27 cellular contexts compared by ENCODE assay signal in the genomic region with DNA sequence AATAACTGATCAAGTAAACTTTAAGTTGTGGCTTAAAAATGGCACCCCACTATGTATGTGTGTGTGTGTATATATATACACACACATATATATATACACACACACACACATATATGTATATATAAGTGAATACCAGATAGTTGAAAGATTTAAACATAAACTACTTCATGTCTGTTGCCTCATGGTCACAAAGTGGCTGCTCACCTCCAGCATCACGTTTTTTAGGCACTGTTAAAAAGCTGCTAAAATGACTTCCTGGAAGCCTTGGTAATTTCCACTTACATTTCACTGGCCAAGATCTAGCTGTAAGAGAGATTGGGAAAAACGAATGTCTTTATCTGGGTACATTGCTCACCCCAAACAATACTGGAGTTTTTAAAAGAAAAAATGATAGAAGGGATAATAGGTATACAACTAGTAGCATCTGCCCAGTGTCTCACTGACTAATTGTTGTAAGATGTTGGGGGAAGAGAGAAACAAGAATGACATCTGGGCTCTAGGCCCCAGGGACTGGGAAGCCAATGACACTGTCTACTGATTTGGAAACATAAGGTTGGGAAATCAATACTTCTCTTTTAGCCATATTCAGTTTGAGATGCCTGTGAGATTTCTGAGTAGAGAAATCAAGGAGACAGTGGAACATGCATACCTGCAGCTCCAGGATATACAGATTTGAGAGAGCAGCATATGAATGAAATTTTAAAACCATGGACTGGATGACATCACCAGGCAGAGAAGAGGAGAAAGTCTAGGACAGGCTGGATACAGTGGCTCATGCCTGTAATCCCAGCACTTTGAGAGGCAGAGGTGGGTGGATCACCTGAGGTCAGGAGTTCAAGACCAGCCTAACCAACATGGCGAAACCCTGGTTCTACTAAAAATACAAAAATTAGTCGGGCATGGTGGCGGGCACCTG. TPM values are rescaled to one million over a fixed set of nuclear protein-coding genes. Genes with fewer than 3 reads are reported as not detected.
DNase-seq lines count a peak whose midpoint lies in the region; ATAC-seq, FAIRE-seq and TF ChIP-seq lines count a peak whose summit lies in the region.
"Had no signal": no experiment of that assay in that cellular context is flagged by ENCODE, and none has a peak within 500 bp of the region (broad histone marks: within the 10 kb centered on the region; RNA-seq: fewer than 3 reads in every experiment).

No MANE protein-coding gene starts in this region.

- H3K9me3 ChIP-seq in GM23248 (ENCODE audit: low read depth): no peaks in the 10 kb centered on the region
- H3K9me3 ChIP-seq in adrenal gland (replicated peaks in 1 of 3): no peaks in the 10 kb centered on the region
- H3K9me3 ChIP-seq in pancreas: no peaks in the 10 kb centered on the region
- no peaks in the 10 kb centered on the region for H3K9me3 ChIP-seq in right atrium auricular region
- H3K9me3 ChIP-seq: esophagus squamous epithelium, neutrophil, thoracic aorta had no signal

- no peak overlapping the region for H3K9ac ChIP-seq in GM23248
- H3K9ac ChIP-seq: KMS-11 had no signal

- TF ChIP-seq POLR2A in adrenal gland (IDR thresholded peaks at IDR 0.05): no peak

- H3K27ac ChIP-seq in GM23248: peak overlapping the region; percentile 38; the same call in 1 of the 2 replicates
- peak overlapping the region in 3 of 5 donors; percentile 12 to 68 (median 57) for H3K27ac ChIP-seq in adrenal gland
- H3K27ac ChIP-seq in pancreas: no peak overlapping the region
- H3K27ac ChIP-seq in right atrium auricular region: no peak overlapping the region
- H3K27ac ChIP-seq: esophagus squamous epithelium, KMS-11, neutrophil, thoracic aorta had no signal

- 85 to 92% methylated on average over 5 of the region's 5 CpGs for WGBS in GM23248 (ENCODE audit: low coverage in 1 of 2, low lambda C conversion rate in 2 of 2, missing lambda C conversion rate in 2 of 2), 2 experiments
- WGBS in adrenal gland, 4 donors: 78 to 81% (median 80%) methylated on average over 5 of the region's 5 CpGs
- 60 to 72% methylated on average over 5 of the region's 5 CpGs for WGBS in pancreas, 2 donors

- peaks cover 15% of the 10 kb centered on the region for H3F3A ChIP-seq in GM23248 (ENCODE audit: insufficient read depth)

- H3K36me3 Mint-ChIP-seq in stimulated activated memory B cell treated with anti-CD40 and anti-IgM and Interleukin-4, amounts not matched to agents 10 μg/mL and 1 μg/mL and 100 μg/mL, for 72 hours: no peaks in the 10 kb centered on the region
- H3K36me3 Mint-ChIP-seq: brain had no signal

- TF ChIP-seq CTCF in adrenal gland (IDR thresholded peaks at IDR 0.05) (no peak), pancreas (IDR thresholded peaks at IDR 0.05) (no peak), right atrium auricular region (IDR thresholded peaks at IDR 0.05) (no peak)

- peak in 3 of 4 donors; percentile 41 to 56 (median 49) for ATAC-seq in pancreas
- no peak for ATAC-seq in stimulated activated memory B cell treated with anti-CD40 and anti-IgM and Interleukin-4, amounts not matched to agents 10 μg/mL and 1 μg/mL and 100 μg/mL, for 72 hours
- ATAC-seq: activated naive CD8-positive, alpha-beta T cell treated with anti-CD3 and anti-CD28 coated beads, Interleukin-2, amount 50 U/mL, for 24 hours had no signal

- H3K4me1 Mint-ChIP-seq in stimulated activated memory B cell treated with anti-CD40 and anti-IgM and Interleukin-4, amounts not matched to agents 10 μg/mL and 1 μg/mL and 100 μg/mL, for 72 hours: peaks cover 10% of the 10 kb centered on the region
- H3K4me1 Mint-ChIP-seq: brain had no signal

- H3K4me3 Mint-ChIP-seq in stimulated activated memory B cell treated with anti-CD40 and anti-IgM and Interleukin-4, amounts not matched to agents 10 μg/mL and 1 μg/mL and 100 μg/mL, for 72 hours: no peak overlapping the region
- H3K4me3 Mint-ChIP-seq: activated naive CD8-positive, alpha-beta T cell treated with anti-CD3 and anti-CD28 coated beads, Interleukin-2, amount 50 U/mL, for 24 hours; brain; H9; T-helper 2 cell treated with Interferon-gamma antibody and Interleukin-4, amounts not matched to agents 5 μg/mL and 100 μg/mL, for 36 hours had no signal

- FAIRE-seq in pancreas (lab: Jason Lieb, UNC): no peak
- FAIRE-seq: colon, small intestine had no signal

- no peaks in the 10 kb centered on the region for H3K27me3 ChIP-seq in GM23248 (replicated peaks; ENCODE audit: insufficient read depth)
- H3K27me3 ChIP-seq in adrenal gland: no peaks in the 10 kb centered on the region
- no peaks in the 10 kb centered on the region for H3K27me3 ChIP-seq in pancreas
- no peaks in the 10 kb centered on the region for H3K27me3 ChIP-seq in right atrium auricular region
- no peaks in the 10 kb centered on the region for H3K27me3 ChIP-seq in H7 (ENCODE audit: control insufficient read depth, insufficient read depth, low read length)
- H3K27me3 ChIP-seq: esophagus squamous epithelium had no signal

- H4K20me1 ChIP-seq in GM23248 (ENCODE audit: insufficient read depth): no peaks in the 10 kb centered on the region

- peaks cover 22% of the 10 kb centered on the region for H3K27me3 Mint-ChIP-seq in stimulated activated memory B cell treated with anti-CD40 and anti-IgM and Interleukin-4, amounts not matched to agents 10 μg/mL and 1 μg/mL and 100 μg/mL, for 72 hours

- no peaks in the 10 kb centered on the region for H3K9me2 ChIP-seq in GM23248 (ENCODE audit: insufficient read depth)

- peaks cover 20% of the 10 kb centered on the region for H3K4me1 ChIP-seq in GM23248 (ENCODE audit: insufficient read depth)
- no peaks in the 10 kb centered on the region for H3K4me1 ChIP-seq in adrenal gland (replicated peaks in 1 of 2)
- H3K4me1 ChIP-seq in pancreas: peaks cover 0 to 8% (median 0%) of the 10 kb centered on the region in 3 donors
- no peaks in the 10 kb centered on the region for H3K4me1 ChIP-seq in right atrium auricular region

- no peaks in the 10 kb centered on the region for H3K9me3 Mint-ChIP-seq in stimulated activated memory B cell treated with anti-CD40 and anti-IgM and Interleukin-4, amounts not matched to agents 10 μg/mL and 1 μg/mL and 100 μg/mL, for 72 hours
- H3K9me3 Mint-ChIP-seq: activated naive CD8-positive, alpha-beta T cell treated with anti-CD3 and anti-CD28 coated beads, Interleukin-2, amount 50 U/mL, for 24 hours; H9; T-helper 2 cell treated with Interferon-gamma antibody and Interleukin-4, amounts not matched to agents 5 μg/mL and 100 μg/mL, for 36 hours had no signal

- peak overlapping the region; percentile 25 for H3K4me2 ChIP-seq in GM23248 (ENCODE audit: unreplicated experiment)
- H3K4me2 ChIP-seq: KMS-11 had no signal

- H3K36me3 ChIP-seq in GM23248 (ENCODE audit: low read depth) (no peaks in the 10 kb centered on the region), adrenal gland (replicated peaks in 1 of 2) (no peaks in the 10 kb centered on the region), pancreas (no peaks in the 10 kb centered on the region), right atrium auricular region (no peaks in the 10 kb centered on the region), H7 (replicated peaks; ENCODE audit: control insufficient read depth, insufficient read depth, low read length) (no peaks in the 10 kb centered on the region)
- H3K36me3 ChIP-seq: esophagus squamous epithelium, neutrophil, thoracic aorta had no signal

- H3K79me2 ChIP-seq in GM23248 (ENCODE audit: insufficient read depth): no peaks in the 10 kb centered on the region

- H2AFZ ChIP-seq in GM23248: no peak overlapping the region

- H3K4me3 ChIP-seq in GM23248: no peak overlapping the region
- no peak overlapping the region for H3K4me3 ChIP-seq in adrenal gland
- no peak overlapping the region for H3K4me3 ChIP-seq in pancreas
- H3K4me3 ChIP-seq in right atrium auricular region: no peak overlapping the region
- no peak overlapping the region for H3K4me3 ChIP-seq in H7 (ENCODE audit: insufficient read depth, low read depth, low read length)
- H3K4me3 ChIP-seq: esophagus squamous epithelium, thoracic aorta had no signal

- DNase-seq in GM23248: peak; percentile 41
- DNase-seq in NOMO-1 treated with DMSO at 0.1 percent for 48 hours (lab: John Stamatoyannopoulos, UW; ENCODE audit: unreplicated experiment): peak; percentile 12
- no peak for DNase-seq in adrenal gland
- DNase-seq in pancreas: no peak
- no peak for DNase-seq in right atrium auricular region (ENCODE audit: low spot score)
- DNase-seq in activated CD8-positive, alpha-beta memory T cell treated with anti-CD3 and anti-CD28 coated beads, Interleukin-2, amount 50 U/mL, for 48 hours: no peak
- no peak for DNase-seq in H7
- DNase-seq: activated CD8-positive, alpha-beta memory T cell treated with anti-CD3 and anti-CD28 coated beads, Interleukin-2, amount 50 U/mL, for 4 hours; activated effector memory CD4-positive, alpha-beta T cell treated with Interleukin-2 at 50 U/mL for 16 hours; activated naive CD8-positive, alpha-beta T cell treated with anti-CD3 and anti-CD28 coated beads, Interleukin-2, amount 50 U/mL, for 24 hours; DMS53; effector memory CD4-positive, alpha-beta T cell; esophagus squamous epithelium; H9; kidney glomerular epithelial cell; NCI-H1092; NCI-H510A treated with DMSO at 0.1 percent for 48 hours; small intestine; stimulated activated naive CD4-positive, alpha-beta T cell had no signal

- no peak overlapping the region for H3K27ac Mint-ChIP-seq in stimulated activated memory B cell treated with anti-CD40 and anti-IgM and Interleukin-4, amounts not matched to agents 10 μg/mL and 1 μg/mL and 100 μg/mL, for 72 hours
- H3K27ac Mint-ChIP-seq: activated naive CD8-positive, alpha-beta T cell treated with anti-CD3 and anti-CD28 coated beads, Interleukin-2, amount 50 U/mL, for 24 hours; brain; T-helper 2 cell treated with Interferon-gamma antibody and Interleukin-4, amounts not matched to agents 5 μg/mL and 100 μg/mL, for 36 hours had no signal

- in situ Hi-C loops in GM23248 (cut with MboI): no loop called here

- intact Hi-C loops in adrenal gland (cut with DNase I) (no loop called here), pancreas (cut with DNase I) (no loop called here)

RNA-seq across cellular contexts. Expression of a gene that starts 42.8 kb away (rescaled TPM):
- total RNA-seq in GM23248 (2014; rRNA removed; shearing (Covaris generic)): 0.51 TPM in 1 of 2 replicates, not detected in the other
- polyA plus RNA-seq in GM23248 (2016; fragmentation: Nextera tagmentation; extraction: Ambion mirVana) (0.28 TPM in 1 of 2 replicates, not detected in the other), adrenal gland (not detected), pancreas (1 to 10 TPM; 1.9 to 3.3 TPM)
- total RNA-seq in adrenal gland (not detected), pancreas (1 to 10 TPM in 2 of 6 donors, under 1 TPM in 4; 0.38 to 1.8 (median 0.57) TPM), right atrium auricular region (not detected)
- total RNA-seq in H7 (2014; rRNA removed; shearing (Covaris generic)): not detected in 2 replicates
- total RNA-seq: esophagus squamous epithelium, H9, HT-29, thoracic aorta had no signal

RNA-seq across cellular contexts. Expression of a gene that starts 51.9 kb away (rescaled TPM):
- 3.0 and 3.3 TPM in 2 replicates for total RNA-seq in GM23248 (2014; rRNA removed; shearing (Covaris generic))
- polyA plus RNA-seq in GM23248 (2016; fragmentation: Nextera tagmentation; extraction: Ambion mirVana) (5.2 and 5.3 TPM in 2 replicates), adrenal gland (1 to 10 TPM in 1 of 3 donors, under 1 TPM in 2; 0.77 to 1.1 (median 0.80) TPM), pancreas (1 to 10 TPM; 2.2 to 4.6 TPM)
- total RNA-seq in adrenal gland (1 to 10 TPM in 5 of 8 donors, under 1 TPM in 3; 0.30 to 1.4 (median 1.2) TPM), pancreas (1 to 10 TPM; 1.5 to 3.3 (median 3.1) TPM), right atrium auricular region (1 to 10 TPM in 1 of 2 donors, under 1 TPM in 1; 0.33 to 1.2 TPM)
- total RNA-seq in H7 (2014; rRNA removed; shearing (Covaris generic)): 12.7 and 13.9 TPM in 2 replicates

Comparison
In these comparisons a context has a peak if more than half of its experiments do, and no peak if none do; other contexts are left out.
1. DNase-seq: peak in GM23248 (single experiment) and NOMO-1 treated with DMSO at 0.1 percent for 48 hours (single experiment); none in adrenal gland (0 of 7), pancreas (0 of 6), right atrium auricular region (single experiment), activated CD8-positive, alpha-beta memory T cell treated with anti-CD3 and anti-CD28 coated beads, Interleukin-2, amount 50 U/mL, for 48 hours (single experiment) and H7 (single experiment).
2. H3K27ac ChIP-seq: peak in GM23248 (single experiment) and adrenal gland (3 of 5); none in pancreas (0 of 4) and right atrium auricular region (0 of 2).